Comparison of ENCODE assay signal across 14 cellular contexts in genomic region chr15:78204351-78205309, GRCh38. TPM values are rescaled to one million over a fixed set of nuclear protein-coding genes. Genes with fewer than 3 reads are reported as not detected.
A peak's percentile ranks its signal among the peaks of the same experiment; 100 is the strongest.
DNase-seq lines count a peak whose midpoint lies in the region; ATAC-seq and TF ChIP-seq lines count a peak whose summit lies in the region.
"Had no signal": no experiment of that assay in that cellular context is flagged by ENCODE, and none has a peak within 500 bp of the region (broad histone marks: within the 10 kb centered on the region; RNA-seq: fewer than 3 reads in every experiment).

No MANE protein-coding gene starts in this region.

- H3K27ac Mint-ChIP-seq in endodermal cell = no peak overlapping the region
- no peak overlapping the region for H3K27ac Mint-ChIP-seq in natural killer cell
- H3K27ac Mint-ChIP-seq in T-helper 2 cell treated with Interferon-gamma antibody and Interleukin-4, amounts not matched to agents 5 μg/mL and 100 μg/mL, for 36 hours = no peak overlapping the region
- H3K27ac Mint-ChIP-seq: naive thymus-derived CD8-positive, alpha-beta T cell had no signal

- H3K27me3 Mint-ChIP-seq in endodermal cell (ENCODE audit: insufficient read depth) (no peaks in the 10 kb centered on the region), natural killer cell (ENCODE audit: low read depth in 2 of 2) (peaks cover 0 to 2% of the 10 kb centered on the region in 2 donors)
- peaks cover 2% of the 10 kb centered on the region for H3K27me3 Mint-ChIP-seq in T-helper 2 cell treated with Interferon-gamma antibody and Interleukin-4, amounts not matched to agents 5 μg/mL and 100 μg/mL, for 36 hours (ENCODE audit: low read depth)

- H3K4me3 ChIP-seq in endodermal cell (ENCODE audit: low read length) = no peak overlapping the region
- H3K4me3 ChIP-seq in lower leg skin (ENCODE audit: low read depth, poor library complexity, severe bottlenecking) = no peak overlapping the region
- peak overlapping the region in 1 of 3 donors; percentile 13 for H3K4me3 ChIP-seq in skeletal muscle tissue (ENCODE audit: low read length in 3 of 3)

- H3K36me3 ChIP-seq in endodermal cell (ENCODE audit: control insufficient read depth, insufficient read depth, low read length) = no peaks in the 10 kb centered on the region
- no peaks in the 10 kb centered on the region for H3K36me3 ChIP-seq in skeletal muscle tissue (ENCODE audit: control insufficient read depth in 3 of 3, insufficient read depth in 3 of 3, low read length in 3 of 3)

- TF ChIP-seq CTCF in endodermal cell (conservative IDR thresholded peaks at IDR 0.05) (no peak), lower leg skin (IDR thresholded peaks at IDR 0.05) (no peak), natural killer cell (IDR thresholded peaks at IDR 0.05) (no peak)

- H3K9me3 Mint-ChIP-seq in endodermal cell (no peaks in the 10 kb centered on the region), natural killer cell (no peaks in the 10 kb centered on the region)
- no peaks in the 10 kb centered on the region for H3K9me3 Mint-ChIP-seq in T-helper 2 cell treated with Interferon-gamma antibody and Interleukin-4, amounts not matched to agents 5 μg/mL and 100 μg/mL, for 36 hours
- H3K9me3 Mint-ChIP-seq: CD14-positive monocyte; naive thymus-derived CD8-positive, alpha-beta T cell; stimulated activated effector memory CD8-positive, alpha-beta T cell treated with anti-CD3 and anti-CD28 coated beads, Interleukin-12 subunit alpha, Interleukin-12 subunit beta, amount 100 ng/mL, for 72 hours had no signal

- WGBS in endodermal cell (ENCODE audit: insufficient coverage in 1 of 2, insufficient read length in 1 of 2), 2 experiments = 91 to 98% methylated on average over 7 to 17 of the region's 17 CpGs
- 79 to 82% methylated on average over 17 of the region's 17 CpGs for WGBS in lower leg skin, 2 donors

- H3K27ac ChIP-seq in endodermal cell (ENCODE audit: low read depth, low read length) (no peak overlapping the region), skeletal muscle tissue (ENCODE audit: low read depth, low read length) (peak overlapping the region; percentile 49)

- H3K36me3 Mint-ChIP-seq in endodermal cell (ENCODE audit: low read depth) (no peaks in the 10 kb centered on the region), natural killer cell (no peaks in the 10 kb centered on the region)
- H3K36me3 Mint-ChIP-seq in T-helper 2 cell treated with Interferon-gamma antibody and Interleukin-4, amounts not matched to agents 5 μg/mL and 100 μg/mL, for 36 hours (ENCODE audit: low read depth) = no peaks in the 10 kb centered on the region
- H3K36me3 Mint-ChIP-seq: CD14-positive monocyte; naive thymus-derived CD8-positive, alpha-beta T cell; stimulated activated effector memory CD8-positive, alpha-beta T cell treated with anti-CD3 and anti-CD28 coated beads, Interleukin-12 subunit alpha, Interleukin-12 subunit beta, amount 100 ng/mL, for 72 hours had no signal

- H3K9me3 ChIP-seq in endodermal cell (ENCODE audit: control insufficient read depth, low read length) (no peaks in the 10 kb centered on the region), skeletal muscle tissue (ENCODE audit: control insufficient read depth in 3 of 3, low read length in 3 of 3) (no peaks in the 10 kb centered on the region)

- H3K4me3 Mint-ChIP-seq in endodermal cell (no peak overlapping the region), natural killer cell (no peak overlapping the region)
- no peak overlapping the region for H3K4me3 Mint-ChIP-seq in T-helper 2 cell treated with Interferon-gamma antibody and Interleukin-4, amounts not matched to agents 5 μg/mL and 100 μg/mL, for 36 hours
- H3K4me3 Mint-ChIP-seq: CD14-positive monocyte; naive thymus-derived CD8-positive, alpha-beta T cell; stimulated activated effector memory CD8-positive, alpha-beta T cell treated with anti-CD3 and anti-CD28 coated beads, Interleukin-12 subunit alpha, Interleukin-12 subunit beta, amount 100 ng/mL, for 72 hours had no signal

- H3K4me1 Mint-ChIP-seq in endodermal cell (peaks cover 11% of the 10 kb centered on the region), natural killer cell (no peaks in the 10 kb centered on the region)
- no peaks in the 10 kb centered on the region for H3K4me1 Mint-ChIP-seq in T-helper 2 cell treated with Interferon-gamma antibody and Interleukin-4, amounts not matched to agents 5 μg/mL and 100 μg/mL, for 36 hours (ENCODE audit: low read depth)
- H3K4me1 Mint-ChIP-seq: CD14-positive monocyte; stimulated activated effector memory CD8-positive, alpha-beta T cell treated with anti-CD3 and anti-CD28 coated beads, Interleukin-12 subunit alpha, Interleukin-12 subunit beta, amount 100 ng/mL, for 72 hours had no signal

- H3K27me3 ChIP-seq in endodermal cell (ENCODE audit: control insufficient read depth, insufficient read depth, low read length, poor library complexity, severe bottlenecking) (no peaks in the 10 kb centered on the region), skeletal muscle tissue (ENCODE audit: control insufficient read depth in 3 of 3, insufficient read depth in 3 of 3, low read length in 3 of 3) (no peaks in the 10 kb centered on the region)

- H3K9ac ChIP-seq in endodermal cell (ENCODE audit: extremely low read depth, low read length, poor library complexity, severe bottlenecking) (no peak overlapping the region), skeletal muscle tissue (ENCODE audit: low read depth in 1 of 3, low read length in 3 of 3) (peak overlapping the region in 2 of 3 donors; percentile 2 to 71)

- H3K4me1 ChIP-seq in endodermal cell (ENCODE audit: control insufficient read depth, insufficient read depth, low read length) (peaks cover 3% of the 10 kb centered on the region), skeletal muscle tissue (ENCODE audit: control insufficient read depth in 3 of 3, insufficient read depth in 3 of 3, low read length in 3 of 3) (peaks cover 47 to 54% (median 53%) of the 10 kb centered on the region in 3 donors)

- no peak for TF ChIP-seq POLR2A in lower leg skin (IDR thresholded peaks at IDR 0.05)

- intact Hi-C loops in lower leg skin (cut with DNase I; ENCODE audit: low total_unique reads) (no loop called here), natural killer cell (cut with micrococcal nuclease) (no loop called here)

- peak; percentile 83 for DNase-seq in LHCN-M2 (ENCODE audit: low read depth)
- peak; percentile 44 for DNase-seq in endodermal cell
- peak; percentile 11 to 83 for DNase-seq in lower leg skin (ENCODE audit: low spot score in 2 of 2)
- DNase-seq in natural killer cell = no peak
- DNase-seq in stimulated activated CD4-positive, alpha-beta T cell treated with anti-CD3 and anti-CD28 coated beads, Interleukin-4, amount 100 ng/mL, for 4 hours = no peak
- DNase-seq in T-helper 2 cell treated with Interferon-gamma antibody and Interleukin-4, amounts not matched to agents 5 μg/mL and 100 μg/mL, for 36 hours (ENCODE audit: low spot score) = no peak
- DNase-seq in NCI-H1694 treated with DMSO at 0.1 percent for 48 hours (lab: John Stamatoyannopoulos, UW) = no peak
- DNase-seq: MM.1S; naive thymus-derived CD8-positive, alpha-beta T cell; SHP77 treated with DMSO at 0.1 percent for 48 hours had no signal

- no peak for ATAC-seq in natural killer cell
- ATAC-seq: naive thymus-derived CD8-positive, alpha-beta T cell; stimulated activated effector memory CD8-positive, alpha-beta T cell treated with anti-CD3 and anti-CD28 coated beads, Interleukin-12 subunit alpha, Interleukin-12 subunit beta, amount 100 ng/mL, for 72 hours had no signal

RNA-seq across cellular contexts. Expression of gene ACSBG1, which starts 29.7 kb away (rescaled TPM):
- total RNA-seq in LHCN-M2 (2014; rRNA removed) (under 0.01 TPM in 2 replicates), endodermal cell (1 to 10 TPM in 1 of 2 donors, under 1 TPM in 1; 0.27 to 1.2 TPM), lower leg skin (100 to 1,000 TPM in 1 of 4 donors, 10 to 100 TPM in 3; 75.9 to 131 (median 92.8) TPM), skeletal muscle tissue (under 0.01 TPM), natural killer cell (under 1 TPM in 1 of 3 donors, not detected in 2; 0.07 TPM)
- polyA plus RNA-seq in LHCN-M2 (2012) = 0.04 TPM
- polyA plus RNA-seq in endodermal cell (2013, experiment 1 of 2) = 1.6 TPM
- polyA plus RNA-seq in endodermal cell (2013, experiment 2 of 2) = 2.4 TPM
- total RNA-seq: endothelial cell of umbilical vein; naive thymus-derived CD8-positive, alpha-beta T cell had no signal
- polyA plus RNA-seq: CD14-positive monocyte, endothelial cell of umbilical vein had no signal

RNA-seq across cellular contexts. Expression of gene IDH3A, which starts 55.5 kb away (rescaled TPM):
- total RNA-seq in LHCN-M2 (2014; rRNA removed) = 51.2 and 87.1 TPM in 2 replicates
- polyA plus RNA-seq in LHCN-M2 (2012) = 35.0 TPM
- 10 to 100 TPM; 34.2 to 43.2 TPM for total RNA-seq in endodermal cell
- polyA plus RNA-seq in endodermal cell (2013, experiment 1 of 2) = 16.1 TPM
- 16.9 TPM for polyA plus RNA-seq in endodermal cell (2013, experiment 2 of 2)
- 10 to 100 TPM; 51.0 to 77.2 (median 60.8) TPM for total RNA-seq in lower leg skin
- 25.1 TPM for total RNA-seq in skeletal muscle tissue
- 10 to 100 TPM; 43.5 to 55.1 (median 53.3) TPM for total RNA-seq in natural killer cell

RNA-seq across cellular contexts. Expression of gene DNAJA4, which starts 59.7 kb away (rescaled TPM):
- not detected in 2 replicates for total RNA-seq in LHCN-M2 (2014; rRNA removed)
- polyA plus RNA-seq in LHCN-M2 (2012) = 0.22 TPM
- total RNA-seq in endodermal cell = 10 to 100 TPM in 1 of 2 donors, 1 to 10 TPM in 1; 4.9 to 18.5 TPM
- polyA plus RNA-seq in endodermal cell (2013, experiment 1 of 2) = 3.5 TPM
- polyA plus RNA-seq in endodermal cell (2013, experiment 2 of 2) = 2.4 TPM
- total RNA-seq in lower leg skin = 10 to 100 TPM; 36.9 to 66.8 (median 48.6) TPM
- 22.4 TPM for total RNA-seq in skeletal muscle tissue
- total RNA-seq in natural killer cell = 10 to 100 TPM; 23.2 to 28.8 (median 26.3) TPM

Comparison
In these comparisons a context has a peak if more than half of its experiments do, and no peak if none do; other contexts are left out.
1. DNase-seq: peak in LHCN-M2 (single experiment), endodermal cell (single experiment) and lower leg skin (2 of 2); none in natural killer cell (single experiment), stimulated activated CD4-positive, alpha-beta T cell treated with anti-CD3 and anti-CD28 coated beads, Interleukin-4, amount 100 ng/mL, for 4 hours (0 of 2), T-helper 2 cell treated with Interferon-gamma antibody and Interleukin-4, amounts not matched to agents 5 μg/mL and 100 μg/mL, for 36 hours (single experiment) and NCI-H1694 treated with DMSO at 0.1 percent for 48 hours (single experiment).
2. RNA of gene ACSBG1, which starts 29.7 kb away (total RNA-seq): 75.9 to 131 TPM in lower leg skin; 0.27 to 1.2 TPM in endodermal cell, 0.07 TPM in natural killer cell, under 0.01 TPM in LHCN-M2 and under 0.01 TPM in skeletal muscle tissue (single experiment); every median in the first group is over 10 times any median in the second.